Comparison of ENCODE assay signal across 17 cellular contexts in the genomic region with DNA sequence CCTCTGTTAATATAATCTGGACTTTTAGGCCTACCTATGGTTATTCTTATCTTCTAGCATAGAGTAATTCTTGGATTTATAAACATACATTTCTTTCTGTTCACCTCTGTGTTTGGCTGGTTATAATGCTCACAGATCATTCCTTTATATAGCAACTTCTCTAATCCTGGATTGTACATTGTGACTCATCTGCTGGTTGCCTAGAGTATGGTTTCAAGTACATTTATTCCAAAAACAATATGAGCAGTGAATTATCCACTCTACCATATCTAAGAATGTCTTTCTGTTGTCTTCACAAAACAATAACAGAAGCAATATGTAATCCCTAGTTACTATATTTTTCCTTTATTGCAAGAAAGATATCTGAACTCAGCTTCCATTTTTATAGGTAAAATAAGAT. TPM values are rescaled to one million over a fixed set of nuclear protein-coding genes. Genes with fewer than 3 reads are reported as not detected.
DNase-seq lines count a peak whose midpoint lies in the region; ATAC-seq and TF ChIP-seq lines count a peak whose summit lies in the region.
"Had no signal": no experiment of that assay in that cellular context is flagged by ENCODE, and none has a peak within 500 bp of the region (broad histone marks: within the 10 kb centered on the region; RNA-seq: fewer than 3 reads in every experiment).

No MANE protein-coding gene starts in this region.

- peak overlapping the region; percentile 24 for H3K9ac ChIP-seq in skeletal muscle satellite cell (ENCODE audit: low read depth, low read length)

- H3K27me3 ChIP-seq in gastroesophageal sphincter (no peaks in the 10 kb centered on the region), skeletal muscle satellite cell (ENCODE audit: control insufficient read depth, insufficient read depth, low read length) (no peaks in the 10 kb centered on the region), esophagus squamous epithelium (no peaks in the 10 kb centered on the region)
- H3K27me3 ChIP-seq: stomach had no signal

- no peak for TF ChIP-seq EP300 in gastroesophageal sphincter (IDR thresholded peaks at IDR 0.05)

- DNase-seq in HCEC 1CT: peak; percentile 57
- DNase-seq in astrocyte of the cerebellum (ENCODE audit: low read depth): peak; percentile 49
- no peak for DNase-seq in activated T-cell treated with anti-CD3 and anti-CD28 coated beads, Interleukin-2, amount 50 U/mL, for 1 hour
- no peak for DNase-seq in esophagus squamous epithelium (lab: John Stamatoyannopoulos, UW)
- DNase-seq in G401 (ENCODE audit: low spot score): no peak
- DNase-seq: activated CD4-positive, alpha-beta memory T cell treated with anti-CD3 and anti-CD28 coated beads for 36 hours; activated effector memory CD4-positive, alpha-beta T cell treated with Interleukin-2 at 50 U/mL for 16 hours; CD8-positive, alpha-beta memory T cell; central memory CD4-positive, alpha-beta T cell; erythroblast; immature natural killer cell; NCI-H1417 treated with DMSO at 0.1 percent for 48 hours; NCI-H524; retina; stomach had no signal

- intact Hi-C loops in esophagus squamous epithelium (cut with DNase I): no loop called here

- in situ Hi-C loops in astrocyte of the cerebellum (cut with HindIII; ENCODE audit: low sequenced_read_pairs) (no loop called here), G401 (cut with HindIII; ENCODE audit: low sequenced_read_pairs) (no loop called here)

- no peak for ATAC-seq in gastroesophageal sphincter

- H3K4me3 ChIP-seq in astrocyte of the cerebellum (ENCODE audit: low read depth, low read length) (no peak overlapping the region), gastroesophageal sphincter (no peak overlapping the region), skeletal muscle satellite cell (ENCODE audit: low read length) (no peak overlapping the region), esophagus squamous epithelium (no peak overlapping the region)
- H3K4me3 ChIP-seq: stomach had no signal

- no peak for TF ChIP-seq CTCF in astrocyte of the cerebellum (IDR thresholded peaks at IDR 0.05; ENCODE audit: low read depth, low read length, missing control alignments)
- TF ChIP-seq CTCF in gastroesophageal sphincter (IDR thresholded peaks at IDR 0.05): no peak
- no peak for TF ChIP-seq CTCF in esophagus squamous epithelium (IDR thresholded peaks at IDR 0.05)

- no peak overlapping the region for H3K4me2 ChIP-seq in skeletal muscle satellite cell (ENCODE audit: low read length)

- H3K36me3 ChIP-seq in gastroesophageal sphincter (no peaks in the 10 kb centered on the region), skeletal muscle satellite cell (ENCODE audit: insufficient read depth, low read length) (no peaks in the 10 kb centered on the region), esophagus squamous epithelium (no peaks in the 10 kb centered on the region)
- H3K36me3 ChIP-seq: stomach had no signal

- H3K9me3 ChIP-seq in gastroesophageal sphincter (no peaks in the 10 kb centered on the region), skeletal muscle satellite cell (replicated peaks; ENCODE audit: low read length) (no peaks in the 10 kb centered on the region), esophagus squamous epithelium (no peaks in the 10 kb centered on the region)
- H3K9me3 ChIP-seq: stomach had no signal

- H3K4me1 ChIP-seq in gastroesophageal sphincter: peaks cover 0 to 32% (median 2%) of the 10 kb centered on the region in 3 donors
- peaks cover 16% of the 10 kb centered on the region for H3K4me1 ChIP-seq in skeletal muscle satellite cell (ENCODE audit: control insufficient read depth, insufficient read depth, low read length)
- peaks cover 0 to 5% (median 3%) of the 10 kb centered on the region in 3 donors for H3K4me1 ChIP-seq in esophagus squamous epithelium
- H3K4me1 ChIP-seq: stomach had no signal

- TF ChIP-seq POLR2A in gastroesophageal sphincter (IDR thresholded peaks at IDR 0.05) (no peak), esophagus squamous epithelium (IDR thresholded peaks at IDR 0.05) (no peak)

- H3K27ac ChIP-seq in gastroesophageal sphincter (peak overlapping the region in 3 of 4 donors; percentile 21 to 60 (median 54)), esophagus squamous epithelium (no peak overlapping the region)
- H3K27ac ChIP-seq: stomach had no signal

RNA-seq across cellular contexts. Expression of a gene that starts 35.3 kb away (rescaled TPM):
- total RNA-seq in gastroesophageal sphincter (1 to 10 TPM in 3 of 4 donors, under 1 TPM in 1; 0.94 to 3.2 (median 2.0) TPM), esophagus squamous epithelium (under 1 TPM in 3 of 4 donors, not detected in 1; 0.38 to 0.91 (median 0.57) TPM)
- total RNA-seq in skeletal muscle satellite cell (2012; rRNA removed): 0.76 and 1.7 TPM in 2 replicates
- total RNA-seq in G401 (2014; rRNA removed; shearing (Covaris generic)): 0.41 and 0.92 TPM in 2 replicates

Comparison
In these comparisons a context has a peak if more than half of its experiments do, and no peak if none do; other contexts are left out.
1. DNase-seq: peak in HCEC 1CT (single experiment) and astrocyte of the cerebellum (single experiment); none in activated T-cell treated with anti-CD3 and anti-CD28 coated beads, Interleukin-2, amount 50 U/mL, for 1 hour (single experiment), esophagus squamous epithelium (single experiment) and G401 (single experiment).
2. H3K27ac ChIP-seq: peak in gastroesophageal sphincter (3 of 4); none in esophagus squamous epithelium (0 of 4).